In the genomic region with DNA sequence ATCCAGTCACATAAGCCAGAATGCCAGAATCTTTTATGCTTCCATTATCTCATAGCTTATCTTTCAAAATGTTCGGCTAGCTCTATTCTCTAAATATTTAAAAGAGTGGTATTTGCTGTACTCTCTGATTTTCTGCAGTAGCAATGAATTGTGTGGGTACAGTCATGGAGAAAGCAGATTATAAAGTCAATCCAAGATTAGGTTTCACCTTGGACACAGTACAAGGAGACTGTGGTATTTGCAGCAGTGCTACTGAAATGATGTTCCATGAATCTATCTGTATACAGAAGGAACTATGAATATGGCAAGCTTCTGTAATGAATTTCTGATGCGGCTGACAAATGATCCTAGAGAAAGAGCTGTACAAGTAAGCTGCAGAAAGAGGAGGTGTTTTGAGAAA, we compare ENCODE assay signal across 34 cellular contexts.
"Had no signal": no experiment of that assay in that cellular context is flagged by ENCODE, and none has a peak within 500 bp of the region (broad histone marks: within the 10 kb centered on the region; RNA-seq: fewer than 3 reads in every experiment).

No MANE protein-coding gene starts in this region.

- H3K36me3 ChIP-seq: MG63 had no signal

- H3K27me3 ChIP-seq: MG63 had no signal

- H3K4me3 ChIP-seq: MG63 had no signal

- DNase-seq: Karpas-422, Kasumi-1, MG63, MM.1S, MV-4-11, NCI-H1048, NCI-H1092, NCI-H1092 treated with DMSO at 0.1 percent for 48 hours, NCI-H1105, NCI-H1105 treated with DMSO at 0.1 percent for 48 hours, NCI-H1417, NCI-H1417 treated with DMSO at 0.1 percent for 48 hours, NCI-H1436, NCI-H1436 treated with DMSO at 0.1 percent for 48 hours, NCI-H146, NCI-H1694, NCI-H1694 treated with DMSO at 0.1 percent for 48 hours, NCI-H187, NCI-H187 treated with DMSO at 0.1 percent for 48 hours, NCI-H1930, NCI-H2029, NCI-H2029 treated with DMSO at 0.1 percent for 48 hours, NCI-H2081, NCI-H2081 treated with DMSO at 0.1 percent for 48 hours, NCI-H2107, NCI-H2171, NCI-H2171 treated with DMSO at 0.1 percent for 48 hours, NCI-H2227 treated with DMSO at 0.1 percent for 48 hours, NCI-H226, NCI-H345, NCI-H446, NCI-H446 treated with DMSO at 0.1 percent for 48 hours, NCI-H510A, NCI-H510A treated with DMSO at 0.1 percent for 48 hours had no signal

- H3K9me3 ChIP-seq: MG63 had no signal
